8 cellular contexts compared by ENCODE assay signal in the genomic region with DNA sequence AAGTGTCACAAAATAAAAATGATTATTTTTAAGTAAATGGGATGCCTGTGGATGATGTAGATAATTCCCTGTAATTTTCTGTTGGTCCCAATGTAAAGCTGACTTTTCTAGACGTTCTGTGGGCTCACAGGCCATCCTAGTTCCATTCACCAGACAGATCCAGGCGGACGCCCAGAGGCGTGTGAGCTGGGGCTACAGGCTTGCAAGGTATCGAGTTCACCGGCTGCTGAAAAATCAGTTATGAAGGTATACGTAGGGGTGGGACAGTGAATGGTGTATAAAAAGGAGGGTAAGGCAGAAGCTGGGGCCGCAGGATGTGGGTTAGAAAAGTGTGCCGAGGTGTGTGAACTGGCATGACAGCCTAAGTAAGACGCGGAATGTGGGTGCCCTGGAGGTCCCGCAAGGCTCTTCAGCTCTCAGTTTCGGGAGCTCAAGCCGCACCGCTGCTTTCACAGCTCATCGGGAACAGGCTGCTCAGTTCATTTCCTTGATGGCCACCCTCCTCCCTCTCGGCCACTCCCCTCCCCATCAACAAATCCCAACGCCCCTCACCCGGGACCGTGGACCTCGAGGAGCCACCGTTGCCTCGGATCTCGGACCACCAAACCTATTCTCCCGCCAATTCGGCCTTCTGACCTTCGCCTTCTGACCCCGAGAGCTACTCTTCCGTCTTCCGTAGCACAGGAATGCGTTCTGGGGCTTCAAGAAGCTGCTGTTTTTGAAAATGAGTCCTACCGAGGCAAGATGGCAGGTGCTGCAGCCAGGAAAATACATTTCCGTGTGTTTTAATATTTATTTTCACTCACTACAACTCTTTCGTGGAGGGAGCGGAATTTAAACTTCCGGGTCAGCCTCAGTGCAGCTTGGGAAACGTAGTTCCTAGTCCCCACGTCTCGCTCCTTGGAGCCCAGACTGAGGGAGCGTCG. TPM values are rescaled to one million over a fixed set of nuclear protein-coding genes. Genes with fewer than 3 reads are reported as not detected.
DNase-seq lines count a peak whose midpoint lies in the region; ATAC-seq and TF ChIP-seq lines count a peak whose summit lies in the region.

A gene with protein sequence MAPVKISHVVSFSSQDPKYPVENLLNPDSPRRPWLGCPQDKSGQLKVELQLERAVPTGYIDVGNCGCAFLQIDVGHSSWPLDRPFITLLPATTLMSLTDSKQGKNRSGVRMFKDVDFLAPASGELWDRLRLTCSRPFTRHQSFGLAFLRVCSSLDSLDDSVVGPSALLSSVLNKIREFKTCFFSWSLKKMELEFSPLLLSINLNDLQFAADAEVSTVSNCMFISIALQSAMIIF (minus strand): TSS at position 782 of the 926 bp plus-strand sequence. CDS start 5,241 bp downstream, outside the sequence.

- H3K9ac ChIP-seq in OCI-LY3 (ENCODE audit: low read length) = peak within 1 kb of the TSS; percentile 70

- H3K4me1 Mint-ChIP-seq in activated T-cell treated with anti-CD3 and anti-CD28 coated beads, Interleukin-2, amount 50 U/mL, for 4 hours (ENCODE audit: low read depth) = peaks cover 42% of the 10 kb centered on the region
- peaks cover 38% of the 10 kb centered on the region for H3K4me1 Mint-ChIP-seq in neural crest cell

- no peak for TF ChIP-seq POLR2A in suprapubic skin (IDR thresholded peaks at IDR 0.05)

- peak within 1 kb of the TSS; percentile 99 for H3K4me3 Mint-ChIP-seq in activated T-cell treated with anti-CD3 and anti-CD28 coated beads, Interleukin-2, amount 50 U/mL, for 4 hours
- H3K4me3 Mint-ChIP-seq in neural crest cell = peak within 1 kb of the TSS; percentile 97

- H3K27me3 ChIP-seq in OCI-LY3 (ENCODE audit: low read depth, low read length) = no peaks in the 10 kb centered on the region
- H3K27me3 ChIP-seq in suprapubic skin = no peaks in the 10 kb centered on the region

- TF ChIP-seq CTCF in OCI-LY3 (IDR thresholded peaks at IDR 0.05; ENCODE audit: low read depth, low read length) (no peak), fibroblast of pulmonary artery (IDR thresholded peaks at IDR 0.05; ENCODE audit: low read length, missing control alignments) (no peak), neural crest cell (conservative IDR thresholded peaks at IDR 0.05) (no peak), suprapubic skin (IDR thresholded peaks at IDR 0.05) (no peak)

- H3K27me3 Mint-ChIP-seq in activated T-cell treated with anti-CD3 and anti-CD28 coated beads, Interleukin-2, amount 50 U/mL, for 4 hours (ENCODE audit: low read depth) = no peaks in the 10 kb centered on the region
- H3K27me3 Mint-ChIP-seq in neural crest cell (ENCODE audit: low read depth) = no peaks in the 10 kb centered on the region

- H3K4me3 ChIP-seq in OCI-LY3 (ENCODE audit: low read length) (peak within 1 kb of the TSS; percentile 84), fibroblast of pulmonary artery (replicated peaks; ENCODE audit: low read depth, low read length) (peak within 1 kb of the TSS; percentile 89), suprapubic skin (peak within 1 kb of the TSS; percentile 73)

- no peaks in the 10 kb centered on the region for H3K36me3 Mint-ChIP-seq in activated T-cell treated with anti-CD3 and anti-CD28 coated beads, Interleukin-2, amount 50 U/mL, for 4 hours (ENCODE audit: insufficient read depth)
- H3K36me3 Mint-ChIP-seq in neural crest cell (ENCODE audit: low read depth) = no peaks in the 10 kb centered on the region

- H3K36me3 ChIP-seq in OCI-LY3 (replicated peaks; ENCODE audit: low read depth, low read length) = peaks cover 11% of the 10 kb centered on the region
- no peaks in the 10 kb centered on the region for H3K36me3 ChIP-seq in suprapubic skin

- peaks cover 57% of the 10 kb centered on the region for H3K79me2 ChIP-seq in OCI-LY3 (ENCODE audit: low read length)

- H3K9me3 Mint-ChIP-seq in activated T-cell treated with anti-CD3 and anti-CD28 coated beads, Interleukin-2, amount 50 U/mL, for 4 hours = no peaks in the 10 kb centered on the region
- no peaks in the 10 kb centered on the region for H3K9me3 Mint-ChIP-seq in neural crest cell

- WGBS in suprapubic skin = under 1% methylated on average over 41 of the region's 41 CpGs

- H3K27ac Mint-ChIP-seq in neural crest cell (ENCODE audit: unreplicated experiment) = peak within 1 kb of the TSS; percentile 100

- peak within 1 kb of the TSS; percentile 88 for H3K4me2 ChIP-seq in OCI-LY3 (ENCODE audit: low read length)

- no peak for TF ChIP-seq EP300 in suprapubic skin (IDR thresholded peaks at IDR 0.05)

- DNase-seq in DMS79 treated with DMSO at 0.1 percent for 48 hours (lab: John Stamatoyannopoulos, UW) = peak; percentile 99
- peak; percentile 58 for DNase-seq in HuH-7.5 (ENCODE audit: low spot score)
- DNase-seq in activated T-cell treated with anti-CD3 and anti-CD28 coated beads, Interleukin-2, amount 50 U/mL, for 4 hours = peak; percentile 30
- DNase-seq in fibroblast of pulmonary artery (ENCODE audit: low read depth) = peak; percentile 89
- peak; percentile 61 for DNase-seq in neural crest cell (ENCODE audit: low read depth, low spot score)
- DNase-seq in suprapubic skin (ENCODE audit: low spot score in 2 of 2) = peak; percentile 78 to 82

- H3K4me1 ChIP-seq in OCI-LY3 (ENCODE audit: low read length) (peaks cover 40% of the 10 kb centered on the region), suprapubic skin (peaks cover 29% of the 10 kb centered on the region)

- peak; percentile 62 for ATAC-seq in GM21576 (IDR thresholded peaks at IDR 0.05; ENCODE audit: unreplicated experiment)
- ATAC-seq in activated T-cell treated with anti-CD3 and anti-CD28 coated beads, Interleukin-2, amount 50 U/mL, for 4 hours = peak; percentile 84 to 86

- H3K9me3 ChIP-seq in OCI-LY3 (ENCODE audit: insufficient read depth, low read length) (no peaks in the 10 kb centered on the region), suprapubic skin (no peaks in the 10 kb centered on the region)

- peak within 1 kb of the TSS; percentile 74 for H3K27ac ChIP-seq in OCI-LY3 (ENCODE audit: low read length)
- peak within 1 kb of the TSS; percentile 88 for H3K27ac ChIP-seq in suprapubic skin

- peak within 1 kb of the TSS; percentile 55 for H2AFZ ChIP-seq in OCI-LY3 (ENCODE audit: low read depth, low read length)

- H4K20me1 ChIP-seq in OCI-LY3 (ENCODE audit: insufficient read depth, low read length) = 0 out of 2 replicates have a peak, but pooled peaks cover 2% of the 10 kb centered on the region

RNA-seq across cellular contexts. Expression of the gene that starts here (rescaled TPM):
- 10 to 100 TPM; 10.3 to 12.2 (median 10.5) TPM for total RNA-seq in activated T-cell treated with anti-CD3 and anti-CD28 coated beads, Interleukin-2, amount 50 U/mL, for 4 hours
- 11.3 and 12.9 TPM in 2 replicates for total RNA-seq in neural crest cell
- total RNA-seq in suprapubic skin = 10 to 100 TPM in 1 of 4 donors, 1 to 10 TPM in 3; 3.6 to 25.3 (median 5.2) TPM

Comparison
In these comparisons a context has a peak if more than half of its experiments do, and no peak if none do; other contexts are left out.
1. Peak in every context shown above with its lines: DNase-seq, ATAC-seq, H3K4me3 ChIP-seq and H3K27ac ChIP-seq.
2. DNase-seq: peak in every context shown above with its lines; median percentile 99 in DMS79 treated with DMSO at 0.1 percent for 48 hours; 89 in fibroblast of pulmonary artery; 80 in suprapubic skin; 61 in neural crest cell; 58 in HuH-7.5; 30 in activated T-cell treated with anti-CD3 and anti-CD28 coated beads, Interleukin-2, amount 50 U/mL, for 4 hours.